Comparison of ENCODE assay signal across 1 cellular context in the genomic region with DNA sequence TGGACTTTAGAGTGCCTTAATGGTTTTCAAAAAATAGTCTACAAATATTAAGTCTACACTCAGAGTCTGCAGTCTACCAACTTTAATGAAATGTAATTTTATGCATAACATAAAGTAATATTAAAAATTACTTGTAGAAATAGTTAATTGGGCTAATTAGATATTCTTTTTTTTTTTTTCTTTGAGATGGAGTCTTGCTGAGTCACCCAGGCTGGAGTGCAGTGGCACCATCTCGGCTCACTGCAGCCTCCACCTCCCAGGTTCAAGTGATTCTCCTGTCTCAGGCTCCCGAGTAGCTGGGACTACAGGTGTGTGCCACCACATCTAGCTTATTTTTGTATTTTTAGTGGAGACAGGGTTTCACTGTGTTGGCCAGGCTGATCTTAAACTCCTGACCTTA.
TF ChIP-seq lines count a peak whose summit lies in the region.

No MANE protein-coding gene starts in this region.

TF ChIP-seq in K562, 482 proteins besides CTCF, POLR2A, EP300 and RAD21:
- TF ChIP-seq MAFG (tag; conservative IDR thresholded peaks at IDR 0.05) (peak; percentile 64), ZNF316 (IDR thresholded peaks at IDR 0.05) (peak; percentile 55; the same call in 1 of the 2 replicates), C11orf30 (IDR thresholded peaks at IDR 0.05; ENCODE audit: low read depth) (peak; percentile 56; the same call in 1 of the 2 replicates), NFE2 (IDR thresholded peaks at IDR 0.05; ENCODE audit: low read depth) (peak; percentile 60)
TF ChIP-seq in K562: peak in this region for 4; not testable (repeated sequence) for 478.
